31 cellular contexts compared by ENCODE assay signal in the genomic region with DNA sequence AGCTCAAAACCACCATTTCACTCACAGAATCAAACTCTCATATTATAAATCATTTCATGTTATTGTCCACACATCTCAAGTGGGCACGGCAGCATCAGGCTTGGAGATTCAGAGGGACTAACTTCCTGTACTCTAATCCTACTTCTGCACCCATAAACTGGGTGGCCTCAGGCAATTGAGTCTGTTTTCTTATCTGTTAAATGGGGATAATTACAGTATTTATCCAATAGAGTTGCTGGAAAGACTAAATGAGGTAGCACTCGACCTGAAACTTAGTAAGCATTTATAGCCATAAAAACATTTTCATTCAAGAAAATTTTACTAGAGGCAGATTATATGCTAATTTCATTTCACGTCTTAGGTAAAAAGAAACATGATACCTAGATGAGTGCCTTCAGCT. TPM values are rescaled to one million over a fixed set of nuclear protein-coding genes. Genes with fewer than 3 reads are reported as not detected.
"Had no signal": no experiment of that assay in that cellular context is flagged by ENCODE, and none has a peak within 500 bp of the region (broad histone marks: within the 10 kb centered on the region; RNA-seq: fewer than 3 reads in every experiment).

No MANE protein-coding gene starts in this region.

- FAIRE-seq: TTC549 had no signal

- H3K27me3 ChIP-seq: breast epithelium had no signal

- H3K4me3 ChIP-seq: breast epithelium, SK-N-MC had no signal

- H3K4me3 Mint-ChIP-seq: activated B cell treated with CpG ODN at 0.5 μM for 24 hours; activated CD4-positive, alpha-beta T cell treated with anti-CD3 and anti-CD28 coated beads, Interleukin-2, amount 10 ng/mL, durations not matched to agents 24 days and 14 days; activated CD8-positive, alpha-beta memory T cell treated with anti-CD3 and anti-CD28 coated beads, Interleukin-2, amount 10 ng/mL, durations not matched to agents 7 days and 5 days; activated naive CD4-positive, alpha-beta T cell treated with anti-CD3 and anti-CD28 coated beads, Interleukin-2, amount 50 U/mL, for 24 hours; activated T-cell treated with anti-CD3 and anti-CD28 coated beads, Interleukin-2, amount 50 U/mL, for 24 hours; activated T-helper 1 cell treated with anti-CD3 and anti-CD28 coated beads, Interleukin-12 subunit alpha, Interleukin-12 subunit beta, Interleukin-2, Interleukin-4 antibody, amounts not matched to agents 30 ng/mL and 10 ng/mL and 1 ng/mL, durations not matched to agents 14 hours and 24 hours and 36 hours; T-cell had no signal

- H3K36me3 ChIP-seq: breast epithelium had no signal

- H3K27ac ChIP-seq: breast epithelium, SK-N-MC had no signal

- H3K9me3 ChIP-seq: breast epithelium had no signal

- H3K27ac Mint-ChIP-seq: activated B cell treated with CpG ODN at 0.5 μM for 24 hours; activated CD4-positive, alpha-beta T cell treated with anti-CD3 and anti-CD28 coated beads, Interleukin-2, amount 10 ng/mL, durations not matched to agents 24 days and 14 days; activated CD8-positive, alpha-beta memory T cell treated with anti-CD3 and anti-CD28 coated beads, Interleukin-2, amount 10 ng/mL, durations not matched to agents 7 days and 5 days; activated naive CD4-positive, alpha-beta T cell treated with anti-CD3 and anti-CD28 coated beads, Interleukin-2, amount 50 U/mL, for 24 hours; activated T-cell treated with anti-CD3 and anti-CD28 coated beads, Interleukin-2, amount 50 U/mL, for 24 hours; activated T-helper 1 cell treated with anti-CD3 and anti-CD28 coated beads, Interleukin-12 subunit alpha, Interleukin-12 subunit beta, Interleukin-2, Interleukin-4 antibody, amounts not matched to agents 30 ng/mL and 10 ng/mL and 1 ng/mL, durations not matched to agents 14 hours and 24 hours and 36 hours; T-cell had no signal

- DNase-seq: activated B cell treated with CpG ODN at 0.5 μM for 24 hours; activated CD4-positive, alpha-beta T cell treated with anti-CD3 and anti-CD28 coated beads for 1 hour; activated CD4-positive, alpha-beta T cell treated with anti-CD3 and anti-CD28 coated beads, Interleukin-2, amount 10 ng/mL, durations not matched to agents 24 days and 14 days; activated CD4-positive, alpha-beta T cell treated with anti-CD3 and anti-CD28 coated beads, Interleukin-2, amount 50 U/mL, for 48 hours; activated CD8-positive, alpha-beta memory T cell treated with anti-CD3 and anti-CD28 coated beads, Interleukin-2, amount 10 ng/mL, durations not matched to agents 7 days and 5 days; activated effector memory CD4-positive, alpha-beta T cell treated with Interleukin-2 at 50 U/mL for 16 hours; activated naive CD4-positive, alpha-beta T cell; activated T-cell treated with anti-CD3 and anti-CD28 coated beads, Interleukin-2, amount 50 U/mL, for 24 hours; aorta; caudate nucleus; Kasumi-1; KBM-7; NCI-H1092 treated with DMSO at 0.1 percent for 48 hours; NCI-H1694 treated with DMSO at 0.1 percent for 48 hours; NCI-H2029 treated with DMSO at 0.1 percent for 48 hours; NCI-H524; NCI-H774; NK-92 treated with Interleukin-12 subunit alpha and Interleukin-12 subunit beta, amount 100 ng/mL, for 24 hours; OCI-M1; RPMI8226; T-cell; T-helper 2 cell; T1000 had no signal

- H3K4me1 ChIP-seq: breast epithelium had no signal

- H3K9me3 Mint-ChIP-seq: activated B cell treated with CpG ODN at 0.5 μM for 24 hours; activated CD4-positive, alpha-beta T cell treated with anti-CD3 and anti-CD28 coated beads, Interleukin-2, amount 10 ng/mL, durations not matched to agents 24 days and 14 days; activated naive CD4-positive, alpha-beta T cell treated with anti-CD3 and anti-CD28 coated beads, Interleukin-2, amount 50 U/mL, for 24 hours; activated T-cell treated with anti-CD3 and anti-CD28 coated beads, Interleukin-2, amount 50 U/mL, for 24 hours; activated T-helper 1 cell treated with anti-CD3 and anti-CD28 coated beads, Interleukin-12 subunit alpha, Interleukin-12 subunit beta, Interleukin-2, Interleukin-4 antibody, amounts not matched to agents 30 ng/mL and 10 ng/mL and 1 ng/mL, durations not matched to agents 14 hours and 24 hours and 36 hours had no signal

- ATAC-seq: activated CD8-positive, alpha-beta memory T cell treated with anti-CD3 and anti-CD28 coated beads, Interleukin-2, amount 10 ng/mL, durations not matched to agents 7 days and 5 days; Panc1; Right ventricle myocardium inferior; T-cell had no signal

- H3K27me3 Mint-ChIP-seq: activated B cell treated with CpG ODN at 0.5 μM for 24 hours; activated CD4-positive, alpha-beta T cell treated with anti-CD3 and anti-CD28 coated beads, Interleukin-2, amount 10 ng/mL, durations not matched to agents 24 days and 14 days; activated CD8-positive, alpha-beta memory T cell treated with anti-CD3 and anti-CD28 coated beads, Interleukin-2, amount 10 ng/mL, durations not matched to agents 7 days and 5 days; activated naive CD4-positive, alpha-beta T cell treated with anti-CD3 and anti-CD28 coated beads, Interleukin-2, amount 50 U/mL, for 24 hours; activated T-cell treated with anti-CD3 and anti-CD28 coated beads, Interleukin-2, amount 50 U/mL, for 24 hours; T-cell had no signal

RNA-seq across cellular contexts. Expression of a gene that starts 56.3 kb away (rescaled TPM):
- total RNA-seq: M059J had no signal
